In the genomic region with DNA sequence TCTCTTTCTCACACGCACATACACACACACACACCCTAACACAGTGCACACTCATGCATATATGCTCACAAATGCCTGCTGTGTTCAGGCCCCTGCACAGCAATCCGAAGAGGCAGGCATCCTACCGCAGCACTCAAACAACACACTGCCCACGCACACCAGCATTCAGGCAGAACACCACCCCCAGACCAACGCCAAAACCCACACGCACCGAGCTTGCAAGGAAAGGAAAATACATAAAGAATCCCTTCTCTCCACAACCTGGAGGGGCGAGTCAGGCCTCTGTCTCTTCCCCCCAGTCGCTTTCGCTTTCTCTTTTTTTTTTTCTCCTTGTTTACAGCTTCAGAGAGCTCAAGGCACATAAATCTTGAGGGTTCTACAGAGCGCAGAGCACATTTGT, we compare ENCODE assay signal across 8 cellular contexts.
A peak's percentile ranks its signal among the peaks of the same experiment; 100 is the strongest.
DNase-seq lines count a peak whose midpoint lies in the region; ATAC-seq and TF ChIP-seq lines count a peak whose summit lies in the region.
"Not testable (repeated sequence)": the region's sequence is repeated elsewhere in the genome, so short reads cannot be mapped to it uniquely, and the experiment has no call there.

No MANE protein-coding gene starts in this region.

- not testable (repeated sequence) for H3K79me2 ChIP-seq in KMS-11 (ENCODE audit: insufficient read depth, low read depth)

- POLR2A ChIA-PET in WTC11 (lab: Charles Lee) = not testable (repeated sequence)

- H3K27ac Mint-ChIP-seq in CD14-positive monocyte = peak overlapping the region in 1 of 7 donors; percentile 83
- not testable (repeated sequence) for H3K27ac Mint-ChIP-seq in WTC11; chondrocyte (ENCODE audit: unreplicated experiment)
- H3K27ac Mint-ChIP-seq in naive B cell = peak overlapping the region; percentile 40 to 99 (median 86)
- peak overlapping the region; percentile 90 for H3K27ac Mint-ChIP-seq in stimulated activated memory B cell treated with anti-CD40 and anti-IgM and Interleukin-4, amounts not matched to agents 10 μg/mL and 1 μg/mL and 100 μg/mL, for 72 hours

- ATAC-seq in WTC11; naive B cell (ENCODE audit: low read depth in 2 of 2); stimulated activated memory B cell treated with anti-CD40 and anti-IgM and Interleukin-4, amounts not matched to agents 10 μg/mL and 1 μg/mL and 100 μg/mL, for 72 hours: not testable (repeated sequence)

- peaks cover 23% of the 10 kb centered on the region for H3K4me1 Mint-ChIP-seq in CD14-positive monocyte
- peaks cover 17% of the 10 kb centered on the region for H3K4me1 Mint-ChIP-seq in WTC11
- H3K4me1 Mint-ChIP-seq in chondrocyte (ENCODE audit: low read depth) = not testable (repeated sequence)
- peaks cover 17 to 46% (median 31%) of the 10 kb centered on the region in 3 donors for H3K4me1 Mint-ChIP-seq in naive B cell
- peaks cover 43% of the 10 kb centered on the region for H3K4me1 Mint-ChIP-seq in stimulated activated memory B cell treated with anti-CD40 and anti-IgM and Interleukin-4, amounts not matched to agents 10 μg/mL and 1 μg/mL and 100 μg/mL, for 72 hours

- not testable (repeated sequence) for H3K36me3 Mint-ChIP-seq in CD14-positive monocyte; chondrocyte (ENCODE audit: low read depth); naive B cell; stimulated activated memory B cell treated with anti-CD40 and anti-IgM and Interleukin-4, amounts not matched to agents 10 μg/mL and 1 μg/mL and 100 μg/mL, for 72 hours
- H3K36me3 Mint-ChIP-seq in WTC11 = peaks cover 36% of the 10 kb centered on the region

- not testable (repeated sequence) for H3K27me3 Mint-ChIP-seq in CD14-positive monocyte (ENCODE audit: low read depth in 3 of 3); WTC11 (ENCODE audit: low read depth); chondrocyte (ENCODE audit: low read depth); naive B cell; stimulated activated memory B cell treated with anti-CD40 and anti-IgM and Interleukin-4, amounts not matched to agents 10 μg/mL and 1 μg/mL and 100 μg/mL, for 72 hours

- not testable (repeated sequence) for H3K36me3 ChIP-seq in KMS-11 (ENCODE audit: insufficient read depth); left ventricle myocardium inferior

- intact Hi-C loops in CD14-positive monocyte (cut with micrococcal nuclease); left ventricle myocardium inferior (cut with micrococcal nuclease): not testable (repeated sequence)

- H3K4me2 ChIP-seq in KMS-11 = not testable (repeated sequence)

- H3K4me3 Mint-ChIP-seq in CD14-positive monocyte (peak overlapping the region; percentile 88 to 93), WTC11 (peak overlapping the region; percentile 58), naive B cell (peak overlapping the region; percentile 59 to 97 (median 88))
- not testable (repeated sequence) for H3K4me3 Mint-ChIP-seq in chondrocyte (ENCODE audit: unreplicated experiment)
- peak overlapping the region; percentile 83 for H3K4me3 Mint-ChIP-seq in stimulated activated memory B cell treated with anti-CD40 and anti-IgM and Interleukin-4, amounts not matched to agents 10 μg/mL and 1 μg/mL and 100 μg/mL, for 72 hours

- not testable (repeated sequence) for H3K4me3 ChIP-seq in KMS-11 (IDR thresholded peaks at IDR 0.05; ENCODE audit: insufficient read depth, low read depth, low read length)
- peak overlapping the region; percentile 54 for H3K4me3 ChIP-seq in left ventricle myocardium inferior

- H3K27ac ChIP-seq in KMS-11 (peak overlapping the region; percentile 28; the same call in 1 of the 2 replicates), left ventricle myocardium inferior (replicated peaks) (peak overlapping the region; percentile 56)

- H3K9ac ChIP-seq in KMS-11 = not testable (repeated sequence)

- CTCF ChIA-PET in WTC11 (lab: Charles Lee) = not testable (repeated sequence)

- not testable (repeated sequence) for H4K20me1 ChIP-seq in KMS-11 (ENCODE audit: insufficient read depth)

- not testable (repeated sequence) for H3K4me1 ChIP-seq in KMS-11 (ENCODE audit: low read depth, poor library complexity, severe bottlenecking); left ventricle myocardium inferior

- not testable (repeated sequence) for TF ChIP-seq CTCF in CD14-positive monocyte (IDR thresholded peaks at IDR 0.05); KMS-11 (conservative IDR thresholded peaks at IDR 0.05; ENCODE audit: low read depth, low read length); WTC11 (IDR thresholded peaks at IDR 0.05); chondrocyte (IDR thresholded peaks at IDR 0.05); left ventricle myocardium inferior (IDR thresholded peaks at IDR 0.05; ENCODE audit: borderline replicate concordance)

- not testable (repeated sequence) for DNase-seq in CD14-positive monocyte (ENCODE audit: low spot score); WTC11 (ENCODE audit: low spot score); left ventricle myocardium inferior
- peak; percentile 68 for DNase-seq in activated effector memory CD4-positive, alpha-beta T cell treated with anti-CD3 and anti-CD28 coated beads, Interleukin-2, amount 50 U/mL, for 16 hours
- peak; percentile 12 for DNase-seq in chondrocyte (ENCODE audit: low spot score)
- DNase-seq in naive B cell = peak; percentile 28

- H3K9me3 Mint-ChIP-seq in CD14-positive monocyte = peaks cover 2 to 70% (median 24%) of the 10 kb centered on the region in 7 donors
- H3K9me3 Mint-ChIP-seq in WTC11 = peaks cover 34% of the 10 kb centered on the region
- peaks cover 48% of the 10 kb centered on the region for H3K9me3 Mint-ChIP-seq in chondrocyte (ENCODE audit: low read depth)
- H3K9me3 Mint-ChIP-seq in naive B cell = peaks cover 0 to 19% (median 2%) of the 10 kb centered on the region in 7 donors
- not testable (repeated sequence) for H3K9me3 Mint-ChIP-seq in stimulated activated memory B cell treated with anti-CD40 and anti-IgM and Interleukin-4, amounts not matched to agents 10 μg/mL and 1 μg/mL and 100 μg/mL, for 72 hours

- H3K27me3 ChIP-seq in KMS-11 (ENCODE audit: insufficient read depth, low read depth) = not testable (repeated sequence)
- H3K27me3 ChIP-seq in left ventricle myocardium inferior (ENCODE audit: low read depth) = peaks cover 27% of the 10 kb centered on the region

- H2AFZ ChIP-seq in KMS-11 (ENCODE audit: low read depth) = peak overlapping the region; percentile 14; the same call in 1 of the 2 replicates

- H3K9me3 ChIP-seq in left ventricle myocardium inferior (replicated peaks) = not testable (repeated sequence)
